Comparison of ENCODE assay signal across 22 cellular contexts in genomic region chr1:89087241-89087640, GRCh38.
"Had no signal": no experiment of that assay in that cellular context is flagged by ENCODE, and none has a peak within 500 bp of the region (broad histone marks: within the 10 kb centered on the region; RNA-seq: fewer than 3 reads in every experiment).

No MANE protein-coding gene starts in this region.

- H3K36me3 ChIP-seq: colonic mucosa, esophagus squamous epithelium, left ventricle myocardium inferior, lower lobe of right lung, neutrophil, sigmoid colon, stomach, thoracic aorta, transverse colon had no signal

- H3K27me3 Mint-ChIP-seq: naive B cell had no signal

- ATAC-seq: foreskin keratinocyte, left cardiac atrium, lower lobe of right lung had no signal

- H3K36me3 Mint-ChIP-seq: immature natural killer cell, naive B cell had no signal

- H3K27ac Mint-ChIP-seq: immature natural killer cell, nephron progenitor cell had no signal

- H3K4me3 Mint-ChIP-seq: immature natural killer cell, naive B cell, nephron progenitor cell had no signal

- H3K9me3 ChIP-seq: colonic mucosa, esophagus squamous epithelium, left ventricle myocardium inferior, lower lobe of right lung, neutrophil, sigmoid colon, stomach, thoracic aorta, transverse colon had no signal

- H3K27me3 ChIP-seq: colonic mucosa, esophagus squamous epithelium, foreskin keratinocyte, neutrophil, sigmoid colon, stomach, transverse colon had no signal

- H3K4me1 Mint-ChIP-seq: immature natural killer cell, nephron progenitor cell had no signal

- H3K9me3 Mint-ChIP-seq: immature natural killer cell, nephron progenitor cell had no signal

- H3K27ac ChIP-seq: colonic mucosa, esophagus squamous epithelium, foreskin keratinocyte, left ventricle myocardium inferior, lower lobe of right lung, neutrophil, sigmoid colon, skin epidermis, thoracic aorta, transverse colon had no signal

- H3K4me3 ChIP-seq: colonic mucosa, esophagus squamous epithelium, left ventricle myocardium inferior, lower lobe of right lung, sigmoid colon, skin epidermis, stomach, thoracic aorta, transverse colon had no signal

- DNase-seq: colonic mucosa; dermis blood vessel endothelial cell; esophagus squamous epithelium; foreskin keratinocyte; immature natural killer cell; kidney; left cardiac atrium; left ventricle myocardium inferior; lower lobe of right lung; mesenchymal stem cell; naive B cell; nephron progenitor cell; posterior cingulate gyrus; sigmoid colon; stimulated activated CD4-positive, alpha-beta T cell treated with anti-CD3 and anti-CD28 coated beads, Interleukin-2, amount 100 ng/mL, for 24 hours; stimulated activated naive CD4-positive, alpha-beta T cell; stomach; substantia nigra; transverse colon had no signal

- H3K4me1 ChIP-seq: colonic mucosa, esophagus squamous epithelium, foreskin keratinocyte, left ventricle myocardium inferior, lower lobe of right lung, sigmoid colon, transverse colon had no signal
